ENCODE assay signal across 2 cellular contexts in the genomic region with DNA sequence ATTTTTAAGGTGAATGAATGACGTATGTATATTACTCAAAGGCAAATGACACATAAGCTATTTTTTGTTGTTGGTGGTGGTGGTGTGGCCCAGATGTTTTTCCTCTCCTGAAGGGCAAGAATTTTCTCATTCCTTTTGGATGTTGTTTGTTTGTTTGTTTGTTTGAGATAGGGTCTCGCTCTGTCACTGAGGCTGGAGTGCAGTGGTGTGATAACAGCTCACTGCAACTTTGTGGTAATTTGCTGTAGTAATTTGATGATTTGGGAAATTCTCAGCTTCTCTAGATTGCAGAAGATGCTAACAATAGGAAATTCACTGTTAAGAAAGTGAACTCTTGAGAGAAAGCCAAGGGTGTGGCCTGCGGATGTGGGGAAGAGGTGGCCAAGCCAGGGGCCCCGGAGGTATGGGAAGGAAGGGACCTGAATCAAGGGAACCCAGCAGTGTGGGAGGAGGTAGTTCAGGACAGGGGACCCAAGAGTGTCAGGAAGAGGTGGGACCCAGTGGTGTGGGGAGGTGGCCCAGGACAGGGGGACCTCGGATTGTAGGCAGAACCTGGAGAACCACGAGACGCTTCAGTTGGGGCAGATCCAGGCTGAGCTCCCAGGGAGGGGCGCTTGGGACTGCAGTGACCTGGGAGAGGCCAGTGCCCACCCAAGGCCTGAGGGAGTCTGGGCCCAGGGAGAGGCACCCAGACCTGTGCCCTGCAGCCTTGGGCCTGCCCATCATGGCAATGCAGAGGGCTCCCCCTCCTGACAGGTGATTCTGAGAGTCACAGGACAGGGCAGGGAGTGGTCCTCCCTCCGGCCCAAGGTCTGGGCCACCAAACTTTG.
TF ChIP-seq lines count a peak whose summit lies in the region.

No MANE protein-coding gene starts in this region.

TF ChIP-seq in A549, 52 proteins besides CTCF, POLR2A, EP300 and RAD21:
- no peak for TF ChIP-seq REST (IDR thresholded peaks at IDR 0.05)
- no peak for TF ChIP-seq TFCP2L1 (CRISPR knock-in tag; IDR thresholded peaks at IDR 0.05)
- no peak for TF ChIP-seq PHF8 (IDR thresholded peaks at IDR 0.05; ENCODE audit: borderline replicate concordance, low read depth)
- TF ChIP-seq POLR2AphosphoS2 (conservative IDR thresholded peaks at IDR 0.05; ENCODE audit: low read length), result no peak
- no peak for TF ChIP-seq KDM1A (IDR thresholded peaks at IDR 0.05; ENCODE audit: low read depth)
- no peak for TF ChIP-seq SREBF2 (IDR thresholded peaks at IDR 0.05)
- no peak for TF ChIP-seq EHF (CRISPR knock-in tag; IDR thresholded peaks at IDR 0.05)
- TF ChIP-seq ELK1 (IDR thresholded peaks at IDR 0.05; ENCODE audit: low read depth, low read length), result no peak
- TF ChIP-seq FOSL2 (IDR thresholded peaks at IDR 0.05), result no peak
- no peak for TF ChIP-seq FOSL2 (CRISPR knock-in tag; IDR thresholded peaks at IDR 0.05)
- no peak for TF ChIP-seq KDM5A (IDR thresholded peaks at IDR 0.05)
- TF ChIP-seq NR3C1 (IDR thresholded peaks at IDR 0.05), result no peak
- no peak for TF ChIP-seq FOSB (CRISPR knock-in tag; IDR thresholded peaks at IDR 0.05)

TF ChIP-seq in IMR-90, 13 proteins besides CTCF, POLR2A, EP300 and RAD21:
- no peak for TF ChIP-seq MAFK (IDR thresholded peaks at IDR 0.05; ENCODE audit: low read depth, low read length)
- no peak for TF ChIP-seq RFX5 (IDR thresholded peaks at IDR 0.05; ENCODE audit: low read depth, low read length)
- TF ChIP-seq USF2 (IDR thresholded peaks at IDR 0.05; ENCODE audit: low read depth, low read length), result no peak
- TF ChIP-seq CHD1 (IDR thresholded peaks at IDR 0.05; ENCODE audit: low read depth, low read length), result no peak
- TF ChIP-seq CEBPB (IDR thresholded peaks at IDR 0.05; ENCODE audit: low read depth, low read length), result no peak
- no peak for TF ChIP-seq MXI1 (IDR thresholded peaks at IDR 0.05; ENCODE audit: borderline replicate concordance, low read depth, low read length)
- no peak for TF ChIP-seq NFE2L2 (IDR thresholded peaks at IDR 0.05; ENCODE audit: low read depth, low read length)
- TF ChIP-seq RCOR1 (IDR thresholded peaks at IDR 0.05; ENCODE audit: insufficient replicate concordance, low read length), result no peak
- TF ChIP-seq MAZ (IDR thresholded peaks at IDR 0.05; ENCODE audit: borderline replicate concordance, low read depth, low read length), result no peak
- no peak for TF ChIP-seq FOS (IDR thresholded peaks at IDR 0.05; ENCODE audit: low read depth, low read length)
